Comparison of ENCODE assay signal across 8 cellular contexts in genomic region chr10:33248638-33249037, GRCh38.
A peak's percentile ranks its signal among the peaks of the same experiment; 100 is the strongest.
DNase-seq lines count a peak whose midpoint lies in the region; ATAC-seq and TF ChIP-seq lines count a peak whose summit lies in the region.

No MANE protein-coding gene starts in this region.

- no peaks in the 10 kb centered on the region for H3K36me3 Mint-ChIP-seq in CD14-positive monocyte

- intact Hi-C loops in CD14-positive monocyte (cut with micrococcal nuclease) = no loop called here

- peaks cover 2 to 18% (median 16%) of the 10 kb centered on the region in 3 donors for H3K27me3 Mint-ChIP-seq in CD14-positive monocyte (ENCODE audit: low read depth in 3 of 3)

- peaks cover 7 to 24% (median 15%) of the 10 kb centered on the region in 7 donors for H3K9me3 Mint-ChIP-seq in CD14-positive monocyte

- peaks cover 20% of the 10 kb centered on the region for H3K4me1 Mint-ChIP-seq in CD14-positive monocyte

- ATAC-seq in HG03060 (IDR thresholded peaks at IDR 0.05; ENCODE audit: low read depth, unreplicated experiment) = peak; percentile 69
- no peak for ATAC-seq in HG02588 (IDR thresholded peaks at IDR 0.05; ENCODE audit: unreplicated experiment)
- no peak for ATAC-seq in left lobe of liver
- ATAC-seq in HG02798 (IDR thresholded peaks at IDR 0.05; ENCODE audit: poor library complexity, unreplicated experiment) = no peak

- no peak for TF ChIP-seq CTCF in CD14-positive monocyte (IDR thresholded peaks at IDR 0.05)

- no peak overlapping the region for H3K4me3 Mint-ChIP-seq in CD14-positive monocyte

- H3K27ac Mint-ChIP-seq in CD14-positive monocyte = no peak overlapping the region

- DNase-seq in GF-D8 (lab: John Stamatoyannopoulos, UW) (peak; percentile 5), T-helper 1 cell (peak in 3 of 5 donors; percentile 7 to 83 (median 23)), glomerular endothelial cell (ENCODE audit: extremely low read depth, low read depth, low spot score) (peak; percentile 80), CD14-positive monocyte (ENCODE audit: low spot score) (no peak), left lobe of liver (ENCODE audit: low spot score) (no peak)

Comparison
In these comparisons a context has a peak if more than half of its experiments do, and no peak if none do; other contexts are left out.
1. DNase-seq: peak in GF-D8 (single experiment), T-helper 1 cell (3 of 5) and glomerular endothelial cell (single experiment); none in CD14-positive monocyte (single experiment) and left lobe of liver (single experiment).